8 cellular contexts compared by ENCODE assay signal in genomic region chr19:53333466-53334449, GRCh38. TPM values are rescaled to one million over a fixed set of nuclear protein-coding genes. Genes with fewer than 3 reads are reported as not detected.
A peak's percentile ranks its signal among the peaks of the same experiment; 100 is the strongest.
DNase-seq lines count a peak whose midpoint lies in the region; ATAC-seq, FAIRE-seq and TF ChIP-seq lines count a peak whose summit lies in the region.

Gene ZNF845, plus strand, starts transcription at chr19:53333749. Its CDS starts 7,559 bp downstream, at chr19:53341308.

- DNase-seq in D721Med (ENCODE audit: insufficient read length, low spot score), result peak; percentile 62
- DNase-seq in activated T-cell treated with anti-CD3 and anti-CD28 coated beads for 4 hours, result peak; percentile 98
- peak; percentile 91 to 94 for DNase-seq in erythroblast (lab: John Stamatoyannopoulos, UW)
- DNase-seq in stimulated activated CD8-positive, alpha-beta memory T cell treated with anti-CD3 and anti-CD28 coated beads, Interleukin-4, amount 100 ng/mL, for 48 hours, result peak; percentile 98

- H3K79me2 ChIP-seq in OCI-LY3 (ENCODE audit: low read length), result no peaks in the 10 kb centered on the region

- H3K4me1 ChIP-seq in HUES64 (ENCODE audit: insufficient read depth, low read length), result no peaks in the 10 kb centered on the region
- H3K4me1 ChIP-seq in OCI-LY3 (ENCODE audit: low read length), result no peaks in the 10 kb centered on the region
- no peaks in the 10 kb centered on the region for H3K4me1 ChIP-seq in mucosa of stomach (ENCODE audit: control insufficient read depth, insufficient read depth, low read length)

- H3K9ac ChIP-seq in HUES64 (ENCODE audit: low read depth, low read length) (peak within 1 kb of the TSS; percentile 81), OCI-LY3 (ENCODE audit: low read length) (peak within 1 kb of the TSS; percentile 55), mucosa of stomach (ENCODE audit: low read length) (peak within 1 kb of the TSS; percentile 91)

- peak; percentile 77 for TF ChIP-seq POLR2A in erythroblast (IDR thresholded peaks at IDR 0.05; ENCODE audit: low read length)

- peak within 1 kb of the TSS; percentile 36 for H3K4me2 ChIP-seq in OCI-LY3 (ENCODE audit: low read length)

- H2AFZ ChIP-seq in OCI-LY3 (ENCODE audit: low read depth, low read length), result no peak within 1 kb of the TSS

- no peak for TF ChIP-seq CTCF in D721Med (IDR thresholded peaks at IDR 0.05; ENCODE audit: insufficient read depth, missing control alignments)
- TF ChIP-seq CTCF in OCI-LY3 (IDR thresholded peaks at IDR 0.05; ENCODE audit: low read depth, low read length), result no peak

- H3K4me3 ChIP-seq in HUES64 (ENCODE audit: low read length) (peak within 1 kb of the TSS; percentile 98), OCI-LY3 (ENCODE audit: low read length) (peak within 1 kb of the TSS; percentile 77), mucosa of stomach (ENCODE audit: low read length) (peak within 1 kb of the TSS; percentile 90)

- no peaks in the 10 kb centered on the region for H4K20me1 ChIP-seq in OCI-LY3 (ENCODE audit: insufficient read depth, low read length)

- H3K27ac ChIP-seq in HUES64 (ENCODE audit: low read depth, low read length), result peak within 1 kb of the TSS; percentile 71
- no peak within 1 kb of the TSS for H3K27ac ChIP-seq in OCI-LY3 (ENCODE audit: low read length)

- under 1% methylated on average over 61 of the region's 61 CpGs for WGBS in HUES64

- peak; percentile 97 for ATAC-seq in GM21423 (IDR thresholded peaks at IDR 0.05; ENCODE audit: unreplicated experiment)

- FAIRE-seq in D721Med (lab: Jason Lieb, UNC), result no peak

- 0 out of 2 replicates have a peak, but pooled peaks cover 5% of the 10 kb centered on the region for H3K9me3 ChIP-seq in HUES64 (ENCODE audit: insufficient read depth, low read depth, low read length)
- H3K9me3 ChIP-seq in OCI-LY3 (ENCODE audit: insufficient read depth, low read length), result peaks cover 12% of the 10 kb centered on the region; the same call in 1 of the 2 replicates
- H3K9me3 ChIP-seq in mucosa of stomach (ENCODE audit: control insufficient read depth, low read length), result no peaks in the 10 kb centered on the region

- H3K27me3 ChIP-seq in HUES64 (ENCODE audit: insufficient read depth, low read length) (no peaks in the 10 kb centered on the region), OCI-LY3 (ENCODE audit: low read depth, low read length) (no peaks in the 10 kb centered on the region), mucosa of stomach (ENCODE audit: control insufficient read depth, insufficient read depth, low read length) (no peaks in the 10 kb centered on the region)

- H3K36me3 ChIP-seq in HUES64 (ENCODE audit: insufficient read depth, low read length) (no peaks in the 10 kb centered on the region), OCI-LY3 (replicated peaks; ENCODE audit: low read depth, low read length) (no peaks in the 10 kb centered on the region), mucosa of stomach (ENCODE audit: control insufficient read depth, insufficient read depth, low read length) (no peaks in the 10 kb centered on the region)

RNA-seq across cellular contexts. Expression of gene ZNF845, which starts in this region (rescaled TPM):
- 9.0 TPM for polyA plus RNA-seq in HUES64 (2013, experiment 1 of 2)
- 8.4 TPM for polyA plus RNA-seq in HUES64 (2013, experiment 2 of 2)
